Comparison of ENCODE assay signal across 1 cellular context in the genomic region with DNA sequence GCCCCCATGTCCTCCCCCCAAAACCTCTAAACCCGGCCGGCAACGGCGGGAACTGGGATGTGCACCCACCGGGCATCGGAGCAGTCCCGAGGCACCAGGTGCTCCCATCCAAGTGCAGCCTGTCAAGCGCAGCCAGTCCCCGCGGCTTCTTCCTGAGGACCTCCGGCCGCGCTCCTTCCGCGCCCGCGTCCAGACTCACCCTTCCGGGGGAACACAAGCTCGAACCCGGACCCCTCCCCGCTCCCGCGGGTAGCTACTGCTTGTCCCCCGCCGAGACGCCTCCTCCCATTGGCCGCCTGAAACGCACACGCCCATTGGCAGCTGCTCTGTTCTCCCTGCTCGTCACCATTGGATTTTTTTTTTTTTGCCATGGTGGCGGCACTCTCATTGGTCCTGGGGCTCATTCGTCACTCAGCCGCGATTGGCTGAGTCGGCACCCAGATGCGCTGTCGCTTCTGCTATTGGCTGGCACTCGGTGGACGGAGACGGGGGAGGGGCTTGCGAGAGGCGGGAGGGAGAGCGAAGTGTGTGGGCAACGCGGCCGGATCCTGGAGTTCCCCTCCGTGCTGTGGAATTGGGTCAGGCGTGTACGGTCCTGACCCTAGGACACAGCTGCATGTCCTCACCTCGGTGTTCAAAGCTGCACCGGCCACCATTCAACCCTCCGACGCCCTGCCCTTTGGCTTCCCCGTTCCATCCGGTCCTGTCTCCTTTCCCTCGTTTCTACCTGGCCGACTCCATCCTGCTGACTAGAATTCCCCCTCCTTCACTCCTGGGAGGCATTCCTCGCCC.
TF ChIP-seq lines count a peak whose summit lies in the region.

Gene TYK2, minus strand, starts transcription at position 262 of the 792 bp plus-strand sequence. CDS start 2,166 bp downstream, outside the sequence.

TF ChIP-seq in GM12878, 131 proteins besides CTCF, POLR2A, EP300 and RAD21 (continued from another document and continues in another):
- TF ChIP-seq TAF1 (IDR thresholded peaks at IDR 0.05; ENCODE audit: borderline replicate concordance, low read depth, low read length) (peak; percentile 64; the same call in 1 of the 2 replicates), HDAC2 (IDR thresholded peaks at IDR 0.05) (no peak), SREBF2 (IDR thresholded peaks at IDR 0.05; ENCODE audit: low read length) (peak; percentile 86), RCOR1 (conservative IDR thresholded peaks at IDR 0.05; ENCODE audit: low read depth, low read length) (no peak), PML (IDR thresholded peaks at IDR 0.05; ENCODE audit: low read length) (peak; percentile 85; the same call in 1 of the 2 replicates), BCL3 (IDR thresholded peaks at IDR 0.05; ENCODE audit: borderline replicate concordance, insufficient read depth, low read depth, low read length, poor library complexity, severe bottlenecking) (no peak), MYC (IDR thresholded peaks at IDR 0.05; ENCODE audit: insufficient read depth, insufficient read length, insufficient replicate concordance, low read length, severe bottlenecking) (peak; percentile 34), RBBP5 (conservative IDR thresholded peaks at IDR 0.05) (no peak), TCF12 (IDR thresholded peaks at IDR 0.05; ENCODE audit: low read depth, low read length) (peak; percentile 93), JUND (IDR thresholded peaks at IDR 0.05; ENCODE audit: low read depth, low read length) (no peak), NFYA (IDR thresholded peaks at IDR 0.05; ENCODE audit: borderline replicate concordance, low read depth, low read length) (peak; percentile 79), JUNB (IDR thresholded peaks at IDR 0.05) (no peak), RUNX3 (IDR thresholded peaks at IDR 0.05; ENCODE audit: low read length) (peak; percentile 67), TARDBP (IDR thresholded peaks at IDR 0.05; ENCODE audit: borderline replicate concordance) (peak; percentile 62; the same call in 1 of the 2 replicates), ZNF217 (IDR thresholded peaks at IDR 0.05) (no peak), IKZF1 (conservative IDR thresholded peaks at IDR 0.05) (peak; percentile 93), ZNF24 (IDR thresholded peaks at IDR 0.05) (no peak), ZSCAN29 (IDR thresholded peaks at IDR 0.05) (no peak), POLR2AphosphoS2 (IDR thresholded peaks at IDR 0.05; ENCODE audit: low read depth, low read length) (peak; percentile 87), SMAD5 (IDR thresholded peaks at IDR 0.05; ENCODE audit: low read depth) (peak; percentile 77; the same call in 1 of the 2 replicates), IKZF2 (IDR thresholded peaks at IDR 0.05) (peak; percentile 80 to 83; a peak in 3 of 4 replicates), ZNF384 (IDR thresholded peaks at IDR 0.05; ENCODE audit: borderline replicate concordance, low read depth, low read length) (peak; percentile 100), MXI1 (IDR thresholded peaks at IDR 0.05; ENCODE audit: low read depth, low read length) (peak; percentile 82; the same call in 1 of the 2 replicates), POLR2AphosphoS5 (IDR thresholded peaks at IDR 0.05; ENCODE audit: low read length) (peak; percentile 86), YY1 (IDR thresholded peaks at IDR 0.05; ENCODE audit: low read depth, low read length) (peak; percentile 83), SMARCA5 (IDR thresholded peaks at IDR 0.05) (no peak), MEF2A (IDR thresholded peaks at IDR 0.05; ENCODE audit: insufficient read depth, low read depth, low read length) (no peak), MEF2B (IDR thresholded peaks at IDR 0.05; ENCODE audit: partially characterized antibody, poor library complexity, severe bottlenecking) (peak; percentile 19), NKRF (conservative IDR thresholded peaks at IDR 0.05) (peak; percentile 86), SRF (IDR thresholded peaks at IDR 0.05; ENCODE audit: low read depth in 2 of 2, low read length in 2 of 2) (no peak), NFIC (IDR thresholded peaks at IDR 0.05; ENCODE audit: low read depth, low read length) (no peak), CREM (IDR thresholded peaks at IDR 0.05; ENCODE audit: low read depth) (peak; percentile 97), BRCA1 (IDR thresholded peaks at IDR 0.05; ENCODE audit: low read depth, low read length) (no peak; the same call in 1 of the 2 replicates), RELB (IDR thresholded peaks at IDR 0.05; ENCODE audit: low read depth) (peak; percentile 96), DPF2 (IDR thresholded peaks at IDR 0.05) (peak; percentile 62), HDGF (IDR thresholded peaks at IDR 0.05) (peak; percentile 98), NRF1 (conservative IDR thresholded peaks at IDR 0.05; ENCODE audit: low read depth, low read length) (no peak)
- TF ChIP-seq, protein P1, sequence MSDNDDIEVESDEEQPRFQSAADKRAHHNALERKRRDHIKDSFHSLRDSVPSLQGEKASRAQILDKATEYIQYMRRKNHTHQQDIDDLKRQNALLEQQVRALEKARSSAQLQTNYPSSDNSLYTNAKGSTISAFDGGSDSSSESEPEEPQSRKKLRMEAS (IDR thresholded peaks at IDR 0.05; ENCODE audit: low read depth, low read length) = peak; percentile 73
- TF ChIP-seq, protein P2, sequence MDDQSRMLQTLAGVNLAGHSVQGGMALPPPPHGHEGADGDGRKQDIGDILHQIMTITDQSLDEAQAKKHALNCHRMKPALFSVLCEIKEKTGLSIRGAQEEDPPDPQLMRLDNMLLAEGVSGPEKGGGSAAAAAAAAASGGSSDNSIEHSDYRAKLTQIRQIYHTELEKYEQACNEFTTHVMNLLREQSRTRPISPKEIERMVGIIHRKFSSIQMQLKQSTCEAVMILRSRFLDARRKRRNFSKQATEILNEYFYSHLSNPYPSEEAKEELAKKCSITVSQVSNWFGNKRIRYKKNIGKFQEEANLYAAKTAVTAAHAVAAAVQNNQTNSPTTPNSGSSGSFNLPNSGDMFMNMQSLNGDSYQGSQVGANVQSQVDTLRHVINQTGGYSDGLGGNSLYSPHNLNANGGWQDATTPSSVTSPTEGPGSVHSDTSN (IDR thresholded peaks at IDR 0.05; ENCODE audit: insufficient replicate concordance, low read depth, low read length) = peak; percentile 50
- TF ChIP-seq, protein P3, sequence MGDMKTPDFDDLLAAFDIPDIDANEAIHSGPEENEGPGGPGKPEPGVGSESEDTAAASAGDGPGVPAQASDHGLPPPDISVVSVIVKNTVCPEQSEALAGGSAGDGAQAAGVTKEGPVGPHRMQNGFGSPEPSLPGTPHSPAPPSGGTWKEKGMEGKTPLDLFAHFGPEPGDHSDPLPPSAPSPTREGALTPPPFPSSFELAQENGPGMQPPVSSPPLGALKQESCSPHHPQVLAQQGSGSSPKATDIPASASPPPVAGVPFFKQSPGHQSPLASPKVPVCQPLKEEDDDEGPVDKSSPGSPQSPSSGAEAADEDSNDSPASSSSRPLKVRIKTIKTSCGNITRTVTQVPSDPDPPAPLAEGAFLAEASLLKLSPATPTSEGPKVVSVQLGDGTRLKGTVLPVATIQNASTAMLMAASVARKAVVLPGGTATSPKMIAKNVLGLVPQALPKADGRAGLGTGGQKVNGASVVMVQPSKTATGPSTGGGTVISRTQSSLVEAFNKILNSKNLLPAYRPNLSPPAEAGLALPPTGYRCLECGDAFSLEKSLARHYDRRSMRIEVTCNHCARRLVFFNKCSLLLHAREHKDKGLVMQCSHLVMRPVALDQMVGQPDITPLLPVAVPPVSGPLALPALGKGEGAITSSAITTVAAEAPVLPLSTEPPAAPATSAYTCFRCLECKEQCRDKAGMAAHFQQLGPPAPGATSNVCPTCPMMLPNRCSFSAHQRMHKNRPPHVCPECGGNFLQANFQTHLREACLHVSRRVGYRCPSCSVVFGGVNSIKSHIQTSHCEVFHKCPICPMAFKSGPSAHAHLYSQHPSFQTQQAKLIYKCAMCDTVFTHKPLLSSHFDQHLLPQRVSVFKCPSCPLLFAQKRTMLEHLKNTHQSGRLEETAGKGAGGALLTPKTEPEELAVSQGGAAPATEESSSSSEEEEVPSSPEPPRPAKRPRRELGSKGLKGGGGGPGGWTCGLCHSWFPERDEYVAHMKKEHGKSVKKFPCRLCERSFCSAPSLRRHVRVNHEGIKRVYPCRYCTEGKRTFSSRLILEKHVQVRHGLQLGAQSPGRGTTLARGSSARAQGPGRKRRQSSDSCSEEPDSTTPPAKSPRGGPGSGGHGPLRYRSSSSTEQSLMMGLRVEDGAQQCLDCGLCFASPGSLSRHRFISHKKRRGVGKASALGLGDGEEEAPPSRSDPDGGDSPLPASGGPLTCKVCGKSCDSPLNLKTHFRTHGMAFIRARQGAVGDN (IDR thresholded peaks at IDR 0.05) = peak; percentile 99
- TF ChIP-seq, protein P4, sequence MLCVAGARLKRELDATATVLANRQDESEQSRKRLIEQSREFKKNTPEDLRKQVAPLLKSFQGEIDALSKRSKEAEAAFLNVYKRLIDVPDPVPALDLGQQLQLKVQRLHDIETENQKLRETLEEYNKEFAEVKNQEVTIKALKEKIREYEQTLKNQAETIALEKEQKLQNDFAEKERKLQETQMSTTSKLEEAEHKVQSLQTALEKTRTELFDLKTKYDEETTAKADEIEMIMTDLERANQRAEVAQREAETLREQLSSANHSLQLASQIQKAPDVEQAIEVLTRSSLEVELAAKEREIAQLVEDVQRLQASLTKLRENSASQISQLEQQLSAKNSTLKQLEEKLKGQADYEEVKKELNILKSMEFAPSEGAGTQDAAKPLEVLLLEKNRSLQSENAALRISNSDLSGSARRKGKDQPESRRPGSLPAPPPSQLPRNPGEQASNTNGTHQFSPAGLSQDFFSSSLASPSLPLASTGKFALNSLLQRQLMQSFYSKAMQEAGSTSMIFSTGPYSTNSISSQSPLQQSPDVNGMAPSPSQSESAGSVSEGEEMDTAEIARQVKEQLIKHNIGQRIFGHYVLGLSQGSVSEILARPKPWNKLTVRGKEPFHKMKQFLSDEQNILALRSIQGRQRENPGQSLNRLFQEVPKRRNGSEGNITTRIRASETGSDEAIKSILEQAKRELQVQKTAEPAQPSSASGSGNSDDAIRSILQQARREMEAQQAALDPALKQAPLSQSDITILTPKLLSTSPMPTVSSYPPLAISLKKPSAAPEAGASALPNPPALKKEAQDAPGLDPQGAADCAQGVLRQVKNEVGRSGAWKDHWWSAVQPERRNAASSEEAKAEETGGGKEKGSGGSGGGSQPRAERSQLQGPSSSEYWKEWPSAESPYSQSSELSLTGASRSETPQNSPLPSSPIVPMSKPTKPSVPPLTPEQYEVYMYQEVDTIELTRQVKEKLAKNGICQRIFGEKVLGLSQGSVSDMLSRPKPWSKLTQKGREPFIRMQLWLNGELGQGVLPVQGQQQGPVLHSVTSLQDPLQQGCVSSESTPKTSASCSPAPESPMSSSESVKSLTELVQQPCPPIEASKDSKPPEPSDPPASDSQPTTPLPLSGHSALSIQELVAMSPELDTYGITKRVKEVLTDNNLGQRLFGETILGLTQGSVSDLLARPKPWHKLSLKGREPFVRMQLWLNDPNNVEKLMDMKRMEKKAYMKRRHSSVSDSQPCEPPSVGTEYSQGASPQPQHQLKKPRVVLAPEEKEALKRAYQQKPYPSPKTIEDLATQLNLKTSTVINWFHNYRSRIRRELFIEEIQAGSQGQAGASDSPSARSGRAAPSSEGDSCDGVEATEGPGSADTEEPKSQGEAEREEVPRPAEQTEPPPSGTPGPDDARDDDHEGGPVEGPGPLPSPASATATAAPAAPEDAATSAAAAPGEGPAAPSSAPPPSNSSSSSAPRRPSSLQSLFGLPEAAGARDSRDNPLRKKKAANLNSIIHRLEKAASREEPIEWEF (IDR thresholded peaks at IDR 0.05; ENCODE audit: insufficient replicate concordance, low read depth, low read length) = no peak
